7 cellular contexts compared by ENCODE assay signal in genomic region chr9:7234144-7234543, GRCh38.
DNase-seq lines count a peak whose midpoint lies in the region; ATAC-seq, FAIRE-seq and TF ChIP-seq lines count a peak whose summit lies in the region.

No MANE protein-coding gene starts in this region.

- dilution Hi-C loops in endothelial cell of umbilical vein (cut with MboI; ENCODE audit: extremely low pct_ligation_motif_present, low sequenced_read_pairs), result no loop called here

- TF ChIP-seq CTCF in GM12865 (IDR thresholded peaks at IDR 0.05; ENCODE audit: insufficient read depth, low read depth, low read length, missing control alignments) (peak; percentile 55), GM23338 (conservative IDR thresholded peaks at IDR 0.05; ENCODE audit: low read depth in 2 of 2) (peak; percentile 91 to 97), OCI-LY3 (IDR thresholded peaks at IDR 0.05; ENCODE audit: low read depth, low read length) (peak; percentile 72), endothelial cell of umbilical vein (IDR thresholded peaks at IDR 0.05; ENCODE audit: extremely low read depth in 1 of 2, insufficient read depth in 1 of 2, low read depth in 1 of 2, low read length in 2 of 2) (peak; percentile 57 to 65)

- H2AFZ ChIP-seq in GM23338 (peak overlapping the region; percentile 48), OCI-LY3 (ENCODE audit: low read depth, low read length) (no peak overlapping the region), endothelial cell of umbilical vein (ENCODE audit: low read depth, low read length) (no peak overlapping the region)

- H3K79me2 ChIP-seq in GM23338 (replicated peaks; ENCODE audit: insufficient read depth), result no peaks in the 10 kb centered on the region
- H3K79me2 ChIP-seq in OCI-LY3 (ENCODE audit: low read length), result no peaks in the 10 kb centered on the region
- no peaks in the 10 kb centered on the region for H3K79me2 ChIP-seq in endothelial cell of umbilical vein (ENCODE audit: control insufficient read depth, insufficient read depth, low read length)

- peak; percentile 61 for DNase-seq in GM12865 (ENCODE audit: low read depth)
- DNase-seq in GM23338 (ENCODE audit: low spot score), result peak; percentile 95
- DNase-seq in endothelial cell of umbilical vein (ENCODE audit: low read depth, low spot score), result peak; percentile 43
- peak; percentile 16 to 25 for DNase-seq in stimulated activated CD8-positive, alpha-beta memory T cell treated with anti-CD3 and anti-CD28 coated beads, Interleukin-15, amount 100 ng/mL, for 48 hours (ENCODE audit: low read depth in 2 of 2)
- DNase-seq in NCI-H128 (lab: John Stamatoyannopoulos, UW; ENCODE audit: unreplicated experiment), result no peak

- no peaks in the 10 kb centered on the region for H3K9me1 ChIP-seq in endothelial cell of umbilical vein (replicated peaks; ENCODE audit: control insufficient read depth, extremely low read depth, insufficient read depth, low read length)

- H3K9me3 ChIP-seq in OCI-LY3 (ENCODE audit: insufficient read depth, low read length), result no peaks in the 10 kb centered on the region
- no peaks in the 10 kb centered on the region for H3K9me3 ChIP-seq in endothelial cell of umbilical vein (replicated peaks; ENCODE audit: control insufficient read depth, insufficient read depth, low read length)

- peak; percentile 90 for ATAC-seq in GM23338
- ATAC-seq in HG02588 (IDR thresholded peaks at IDR 0.05; ENCODE audit: unreplicated experiment), result no peak

- H3K27me3 Mint-ChIP-seq in GM23338 (ENCODE audit: insufficient read depth, low read depth, poor library complexity), result peaks cover 10% of the 10 kb centered on the region

- no peak overlapping the region for H3K9ac ChIP-seq in OCI-LY3 (ENCODE audit: low read length)
- no peak overlapping the region for H3K9ac ChIP-seq in endothelial cell of umbilical vein (replicated peaks; ENCODE audit: extremely low read depth, insufficient read depth, low read length)

- H3K36me3 Mint-ChIP-seq in GM23338 (ENCODE audit: low read depth), result no peaks in the 10 kb centered on the region; the same call in 1 of the 3 replicates

- CTCF ChIA-PET in endothelial cell of umbilical vein (lab: Charles Lee), result interaction anchor here (0.6 to 3.8 kb wide), 41 partner anchors 9 to 1662 kb away, joined by 3 to 25 read pairs (median 4); no protein-coding TSS in a partner anchor

- peak overlapping the region; percentile 80; the same call in 1 of the 2 replicates for H3K27ac Mint-ChIP-seq in GM23338

- intact Hi-C loops in endothelial cell of umbilical vein (cut with micrococcal nuclease), result loop anchor here (2.0 kb wide), 1 partner anchor 323 kb away; no protein-coding TSS in a partner anchor

- peaks cover 5% of the 10 kb centered on the region; the same call in 1 of the 2 replicates for H3K9me2 ChIP-seq in GM23338 (ENCODE audit: insufficient read depth)

- H3K27ac ChIP-seq in GM23338 (ENCODE audit: low read depth) (no peak overlapping the region), OCI-LY3 (ENCODE audit: low read length) (no peak overlapping the region), endothelial cell of umbilical vein (ENCODE audit: insufficient read depth, low read depth, low read length) (no peak overlapping the region)

- H4K20me1 ChIP-seq in GM23338 (replicated peaks; ENCODE audit: insufficient read depth) (no peaks in the 10 kb centered on the region), OCI-LY3 (ENCODE audit: insufficient read depth, low read length) (no peaks in the 10 kb centered on the region), endothelial cell of umbilical vein (replicated peaks; ENCODE audit: control insufficient read depth, extremely low read depth, insufficient read depth, low read length) (no peaks in the 10 kb centered on the region)

- H3K4me3 Mint-ChIP-seq in GM23338, result no peak overlapping the region

- H3K27me3 ChIP-seq in GM23338 (ENCODE audit: insufficient read depth) (no peaks in the 10 kb centered on the region), OCI-LY3 (ENCODE audit: low read depth, low read length) (peaks cover 25% of the 10 kb centered on the region), endothelial cell of umbilical vein (ENCODE audit: control insufficient read depth in 2 of 2, insufficient read depth in 2 of 2, low read length in 2 of 2) (peaks cover 0 to 2% of the 10 kb centered on the region in 2 experiments)

- peak; percentile 75 for FAIRE-seq in endothelial cell of umbilical vein (lab: Jason Lieb, UNC)

- H3K4me1 ChIP-seq in GM23338 (ENCODE audit: insufficient read depth) (peaks cover 25% of the 10 kb centered on the region), OCI-LY3 (ENCODE audit: low read length) (no peaks in the 10 kb centered on the region), endothelial cell of umbilical vein (ENCODE audit: control insufficient read depth, extremely low read depth, insufficient read depth, low read length) (no peaks in the 10 kb centered on the region)

- H3K4me2 ChIP-seq in GM23338, result no peak overlapping the region
- no peak overlapping the region for H3K4me2 ChIP-seq in OCI-LY3 (ENCODE audit: low read length)
- no peak overlapping the region for H3K4me2 ChIP-seq in endothelial cell of umbilical vein (ENCODE audit: insufficient read depth, low read length)

- POLR2A ChIA-PET in endothelial cell of umbilical vein (lab: Charles Lee), result no interaction called here

- no peak overlapping the region for H3K4me3 ChIP-seq in GM12865 (ENCODE audit: low read depth, low read length)
- H3K4me3 ChIP-seq in GM23338, result no peak overlapping the region
- no peak overlapping the region for H3K4me3 ChIP-seq in OCI-LY3 (ENCODE audit: low read length)
- H3K4me3 ChIP-seq in endothelial cell of umbilical vein (replicated peaks in 1 of 3; ENCODE audit: insufficient read depth in 1 of 3, low read depth in 1 of 3, low read length in 3 of 3), result no peak overlapping the region

- BruUV-seq in endothelial cell of umbilical vein (replicated peaks; lab: Mats Ljungman, UMichigan), result no TSS peak

- no peaks in the 10 kb centered on the region for H3F3A ChIP-seq in GM23338 (replicated peaks; ENCODE audit: low read depth)

- H3K36me3 ChIP-seq in GM23338 (ENCODE audit: insufficient read depth), result no peaks in the 10 kb centered on the region
- no peaks in the 10 kb centered on the region for H3K36me3 ChIP-seq in OCI-LY3 (replicated peaks; ENCODE audit: low read depth, low read length)
- no peaks in the 10 kb centered on the region for H3K36me3 ChIP-seq in endothelial cell of umbilical vein (ENCODE audit: control insufficient read depth in 2 of 2, extremely low read depth in 1 of 2, insufficient read depth in 2 of 2, low read length in 2 of 2)

- no peaks in the 10 kb centered on the region; the same call in 2 of the 3 replicates for H3K9me3 Mint-ChIP-seq in GM23338

- TF ChIP-seq POLR2A in endothelial cell of umbilical vein (IDR thresholded peaks at IDR 0.05; ENCODE audit: low read depth, low read length), result no peak

- peaks cover 21% of the 10 kb centered on the region; the same call in 2 of the 3 replicates for H3K4me1 Mint-ChIP-seq in GM23338

TF ChIP-seq in GM23338, 12 proteins besides CTCF, POLR2A, EP300 and RAD21 (continues in another document):
- TF ChIP-seq CREB1 (CRISPR knock-in tag; IDR thresholded peaks at IDR 0.05; ENCODE audit: low read depth) (no peak), STAT1 (IDR thresholded peaks at IDR 0.05; ENCODE audit: unreplicated experiment) (no peak), POLR2AphosphoS5 (IDR thresholded peaks at IDR 0.05; ENCODE audit: low read depth) (no peak), NANOG (IDR thresholded peaks at IDR 0.05; ENCODE audit: borderline replicate concordance) (no peak), EZH2 (IDR thresholded peaks at IDR 0.05; ENCODE audit: low read depth, unreplicated experiment) (no peak), ZNF331 (CRISPR knock-in tag; IDR thresholded peaks at IDR 0.05; ENCODE audit: low read depth) (no peak), EZH2phosphoT487 (IDR thresholded peaks at IDR 0.05; ENCODE audit: unreplicated experiment) (no peak)
- TF ChIP-seq, protein P1, sequence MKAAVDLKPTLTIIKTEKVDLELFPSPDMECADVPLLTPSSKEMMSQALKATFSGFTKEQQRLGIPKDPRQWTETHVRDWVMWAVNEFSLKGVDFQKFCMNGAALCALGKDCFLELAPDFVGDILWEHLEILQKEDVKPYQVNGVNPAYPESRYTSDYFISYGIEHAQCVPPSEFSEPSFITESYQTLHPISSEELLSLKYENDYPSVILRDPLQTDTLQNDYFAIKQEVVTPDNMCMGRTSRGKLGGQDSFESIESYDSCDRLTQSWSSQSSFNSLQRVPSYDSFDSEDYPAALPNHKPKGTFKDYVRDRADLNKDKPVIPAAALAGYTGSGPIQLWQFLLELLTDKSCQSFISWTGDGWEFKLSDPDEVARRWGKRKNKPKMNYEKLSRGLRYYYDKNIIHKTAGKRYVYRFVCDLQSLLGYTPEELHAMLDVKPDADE (IDR thresholded peaks at IDR 0.05), result no peak

TF ChIP-seq in endothelial cell of umbilical vein, 7 proteins besides CTCF, POLR2A, EP300 and RAD21:
- TF ChIP-seq FOS (IDR thresholded peaks at IDR 0.05; ENCODE audit: borderline replicate concordance, insufficient read depth, low read length), result no peak
- TF ChIP-seq MAX (IDR thresholded peaks at IDR 0.05; ENCODE audit: insufficient read depth, insufficient read length), result no peak
- no peak for TF ChIP-seq EZH2 (IDR thresholded peaks at IDR 0.05; ENCODE audit: borderline replicate concordance, low read depth, low read length, severe bottlenecking)
- TF ChIP-seq JUN (IDR thresholded peaks at IDR 0.05; ENCODE audit: borderline replicate concordance, insufficient read depth, insufficient read length, low read depth), result no peak
- TF ChIP-seq GATA2 (IDR thresholded peaks at IDR 0.05; ENCODE audit: insufficient read depth, insufficient read length, low read depth, low read length), result no peak
- no peak for TF ChIP-seq MYC (IDR thresholded peaks at IDR 0.05; ENCODE audit: low read depth, low read length)
- no peak for TF ChIP-seq POLR2AphosphoS5 (IDR thresholded peaks at IDR 0.05; ENCODE audit: insufficient read depth, low read depth, low read length)
